In genomic region chr19:1875265-1875645, GRCh38 we compare ENCODE assay signal across 8 cellular contexts. TPM values are rescaled to one million over a fixed set of nuclear protein-coding genes. Genes with fewer than 3 reads are reported as not detected.
DNase-seq lines count a peak whose midpoint lies in the region; ATAC-seq and TF ChIP-seq lines count a peak whose summit lies in the region.
"Not testable (repeated sequence)": the region's sequence is repeated elsewhere in the genome, so short reads cannot be mapped to it uniquely, and the experiment has no call there.

No MANE protein-coding gene starts in this region.

- not testable (repeated sequence) for H4K12ac ChIP-seq in trophoblast cell (ENCODE audit: low read depth, low read length)

- H3K4me1 ChIP-seq in DND-41 (ENCODE audit: insufficient read depth, low read length) (peaks cover 36% of the 10 kb centered on the region), esophagus muscularis mucosa (peaks cover 40 to 63% (median 58%) of the 10 kb centered on the region in 4 donors), trophoblast cell (ENCODE audit: control insufficient read depth in 1 of 2, insufficient read depth in 2 of 2, low read length in 2 of 2) (peaks cover 10 to 11% of the 10 kb centered on the region in 2 experiments)

- peak overlapping the region; percentile 74 for H3K27ac ChIP-seq in DND-41 (ENCODE audit: low read length)
- peak overlapping the region; percentile 85 to 99 (median 94) for H3K27ac ChIP-seq in esophagus muscularis mucosa (replicated peaks in 1 of 4)
- peak overlapping the region; percentile 42 for H3K27ac ChIP-seq in trophoblast cell (ENCODE audit: low read depth, low read length)

- H4K8ac ChIP-seq in trophoblast cell (ENCODE audit: low read depth, low read length): not testable (repeated sequence)

- not testable (repeated sequence) for H3K9me3 ChIP-seq in DND-41 (ENCODE audit: insufficient read depth, low read length, severe bottlenecking); esophagus muscularis mucosa; trophoblast cell (ENCODE audit: insufficient read depth, low read depth, low read length)

- H3K23ac ChIP-seq in trophoblast cell (ENCODE audit: low read length): not testable (repeated sequence)

- TF ChIP-seq EP300 in esophagus muscularis mucosa (IDR thresholded peaks at IDR 0.05): not testable (repeated sequence)

- WGBS in esophagus muscularis mucosa: 2% methylated on average over 11 of the region's 11 CpGs
- 0 to 1% methylated on average over 11 of the region's 11 CpGs for WGBS in lower leg skin, 2 donors
- WGBS in trophoblast cell (ENCODE audit: extremely low coverage, insufficient coverage, insufficient read length): no CpG with 5 or more reads among the region's 11 CpGs

- H3K18ac ChIP-seq in trophoblast cell (ENCODE audit: low read length): not testable (repeated sequence)

- H3K27me3 ChIP-seq in DND-41 (ENCODE audit: insufficient read depth, low read length, poor library complexity); esophagus muscularis mucosa; trophoblast cell (ENCODE audit: insufficient read depth, low read length): not testable (repeated sequence)

- not testable (repeated sequence) for H2BK5ac ChIP-seq in trophoblast cell (ENCODE audit: low read depth, low read length, poor library complexity)

- H3K14ac ChIP-seq in trophoblast cell (ENCODE audit: low read length): not testable (repeated sequence)

- peak overlapping the region; percentile 91 to 98 (median 97) for H3K4me3 Mint-ChIP-seq in IgD-negative memory B cell
- H3K4me3 Mint-ChIP-seq in T-helper 2 cell treated with Interferon-gamma antibody and Interleukin-4, amounts not matched to agents 5 μg/mL and 100 μg/mL, for 36 hours: peak overlapping the region; percentile 91
- peak overlapping the region; percentile 98 for H3K4me3 Mint-ChIP-seq in type B pancreatic cell

- TF ChIP-seq POLR2A in esophagus muscularis mucosa (IDR thresholded peaks at IDR 0.05; ENCODE audit: low read depth); lower leg skin (IDR thresholded peaks at IDR 0.05): not testable (repeated sequence)

- peak overlapping the region; percentile 83 for H3K4me2 ChIP-seq in DND-41 (ENCODE audit: insufficient read depth, low read length)
- peak overlapping the region; percentile 70 for H3K4me2 ChIP-seq in trophoblast cell (ENCODE audit: low read length)

- H2AK5ac ChIP-seq in trophoblast cell (ENCODE audit: low read length): not testable (repeated sequence)

- not testable (repeated sequence) for H3K27me3 Mint-ChIP-seq in IgD-negative memory B cell; T-helper 2 cell treated with Interferon-gamma antibody and Interleukin-4, amounts not matched to agents 5 μg/mL and 100 μg/mL, for 36 hours (ENCODE audit: low read depth); type B pancreatic cell

- H3K4me3 ChIP-seq in DND-41 (ENCODE audit: low read depth in 1 of 2, low read length in 2 of 2) (peak overlapping the region; percentile 99 to 100), astrocyte of the cerebellum (ENCODE audit: low read depth, low read length) (peak overlapping the region; percentile 96), esophagus muscularis mucosa (peak overlapping the region; percentile 73 to 98 (median 86)), lower leg skin (ENCODE audit: low read depth, poor library complexity, severe bottlenecking) (peak overlapping the region; percentile 80), trophoblast cell (ENCODE audit: low read depth, low read length) (peak overlapping the region; percentile 95)

- H4K20me1 ChIP-seq in DND-41 (ENCODE audit: insufficient read depth, low read length): peaks cover 38% of the 10 kb centered on the region

- not testable (repeated sequence) for H4K91ac ChIP-seq in trophoblast cell (ENCODE audit: low read depth, low read length)

- peak; percentile 13; the same call in 2 of the 3 replicates for ATAC-seq in DND-41 (ENCODE audit: insufficient read depth, low read depth)

- not testable (repeated sequence) for H2BK12ac ChIP-seq in trophoblast cell (ENCODE audit: low read length)

- not testable (repeated sequence) for H2BK120ac ChIP-seq in trophoblast cell (ENCODE audit: insufficient read depth, low read length, poor library complexity)

- H3K27ac Mint-ChIP-seq in IgD-negative memory B cell: peak overlapping the region; percentile 75 to 96 (median 92)
- H3K27ac Mint-ChIP-seq in T-helper 2 cell treated with Interferon-gamma antibody and Interleukin-4, amounts not matched to agents 5 μg/mL and 100 μg/mL, for 36 hours: peak overlapping the region; percentile 91
- H3K27ac Mint-ChIP-seq in type B pancreatic cell: peak overlapping the region; percentile 89

- peaks cover 15 to 19% (median 16%) of the 10 kb centered on the region in 3 donors for H3K4me1 Mint-ChIP-seq in IgD-negative memory B cell
- H3K4me1 Mint-ChIP-seq in T-helper 2 cell treated with Interferon-gamma antibody and Interleukin-4, amounts not matched to agents 5 μg/mL and 100 μg/mL, for 36 hours (ENCODE audit: low read depth): peaks cover 12% of the 10 kb centered on the region
- H3K4me1 Mint-ChIP-seq in type B pancreatic cell (ENCODE audit: unreplicated experiment): peaks cover 16% of the 10 kb centered on the region

- peaks cover 59% of the 10 kb centered on the region for H3K79me2 ChIP-seq in DND-41 (ENCODE audit: insufficient read depth, low read length)
- peaks cover 14% of the 10 kb centered on the region for H3K79me2 ChIP-seq in trophoblast cell (ENCODE audit: control insufficient read depth, insufficient read depth, low read length, poor library complexity)

- not testable (repeated sequence) for TF ChIP-seq CTCF in DND-41 (IDR thresholded peaks at IDR 0.05; ENCODE audit: borderline replicate concordance, extremely low read depth, low read length, poor library complexity, severe bottlenecking); astrocyte of the cerebellum (IDR thresholded peaks at IDR 0.05; ENCODE audit: low read depth, low read length, missing control alignments); esophagus muscularis mucosa (IDR thresholded peaks at IDR 0.05); lower leg skin (IDR thresholded peaks at IDR 0.05); type B pancreatic cell (conservative IDR thresholded peaks at IDR 0.05)

- H3K36me3 Mint-ChIP-seq in IgD-negative memory B cell, type B pancreatic cell: not testable (repeated sequence)
- peaks cover 18% of the 10 kb centered on the region for H3K36me3 Mint-ChIP-seq in T-helper 2 cell treated with Interferon-gamma antibody and Interleukin-4, amounts not matched to agents 5 μg/mL and 100 μg/mL, for 36 hours (ENCODE audit: low read depth)

- in situ Hi-C loops in astrocyte of the cerebellum (cut with HindIII; ENCODE audit: low sequenced_read_pairs): loop anchor here (10.0 kb wide), 1 partner anchor 120 kb away; no protein-coding TSS in a partner anchor

- H2AFZ ChIP-seq in DND-41 (ENCODE audit: low read depth, low read length): peak overlapping the region; percentile 91
- not testable (repeated sequence) for H2AFZ ChIP-seq in trophoblast cell (ENCODE audit: insufficient read depth, low read length, poor library complexity)

- H3K36me3 ChIP-seq in DND-41 (ENCODE audit: insufficient read depth, low read length): peaks cover 32% of the 10 kb centered on the region
- peaks cover 3 to 33% (median 19%) of the 10 kb centered on the region in 4 donors for H3K36me3 ChIP-seq in esophagus muscularis mucosa
- H3K36me3 ChIP-seq in trophoblast cell (ENCODE audit: control insufficient read depth in 1 of 2, insufficient read depth in 2 of 2, low read length in 2 of 2): peaks cover 17 to 29% of the 10 kb centered on the region in 2 experiments

- intact Hi-C loops in esophagus muscularis mucosa (cut with DNase I); lower leg skin (cut with DNase I; ENCODE audit: low total_unique reads): not testable (repeated sequence)

- DNase-seq in DND-41; T-helper 2 cell treated with Interferon-gamma antibody and Interleukin-4, amounts not matched to agents 5 μg/mL and 100 μg/mL, for 36 hours (ENCODE audit: low spot score); astrocyte of the cerebellum (ENCODE audit: low read depth); esophagus muscularis mucosa (ENCODE audit: extremely low spot score); lower leg skin (ENCODE audit: low spot score in 2 of 2); trophoblast cell; type B pancreatic cell (ENCODE audit: extremely low spot score, unreplicated experiment): not testable (repeated sequence)

- H3K79me1 ChIP-seq in trophoblast cell (ENCODE audit: low read length): not testable (repeated sequence)

- H3K4ac ChIP-seq in trophoblast cell (ENCODE audit: low read depth, low read length): peak overlapping the region; percentile 69

- peak overlapping the region; percentile 98 for H3K9ac ChIP-seq in DND-41 (ENCODE audit: low read depth, low read length)
- H3K9ac ChIP-seq in trophoblast cell (ENCODE audit: low read length): peak overlapping the region; percentile 94

- H3K9me3 Mint-ChIP-seq in IgD-negative memory B cell; T-helper 2 cell treated with Interferon-gamma antibody and Interleukin-4, amounts not matched to agents 5 μg/mL and 100 μg/mL, for 36 hours; type B pancreatic cell: not testable (repeated sequence)

RNA-seq across cellular contexts. Expression of gene ABHD17A, which starts 10.0 kb away (rescaled TPM):
- 107 TPM for polyA plus RNA-seq in IgD-negative memory B cell
- total RNA-seq in esophagus muscularis mucosa (100 to 1,000 TPM in 2 of 4 donors, 10 to 100 TPM in 2; 89.7 to 125 (median 102) TPM), lower leg skin (100 to 1,000 TPM; 154 to 201 (median 186) TPM), type B pancreatic cell (ENCODE audit: low replicate concordance) (60.4 and 62.0 TPM in 2 replicates)
- polyA plus RNA-seq in trophoblast cell (2013): 55.3 and 58.0 TPM in 2 replicates

RNA-seq across cellular contexts. Expression of gene KLF16, which starts 11.9 kb away (rescaled TPM):
- 1.8 TPM for polyA plus RNA-seq in IgD-negative memory B cell
- 10 to 100 TPM in 1 of 4 donors, 1 to 10 TPM in 3; 2.5 to 10.8 (median 8.5) TPM for total RNA-seq in esophagus muscularis mucosa
- total RNA-seq in lower leg skin: 10 to 100 TPM in 3 of 4 donors, 1 to 10 TPM in 1; 9.0 to 16.2 (median 13.5) TPM
- 18.5 and 21.1 TPM in 2 replicates for polyA plus RNA-seq in trophoblast cell (2013)
- total RNA-seq in type B pancreatic cell (ENCODE audit: low replicate concordance): 17.9 and 18.1 TPM in 2 replicates

RNA-seq across cellular contexts. Expression of gene REXO1, which starts 27.0 kb away (rescaled TPM):
- polyA plus RNA-seq in IgD-negative memory B cell: 13.7 TPM
- total RNA-seq in esophagus muscularis mucosa: 10 to 100 TPM; 16.2 to 36.0 (median 26.1) TPM
- 10 to 100 TPM; 32.9 to 51.1 (median 41.2) TPM for total RNA-seq in lower leg skin
- 24.5 and 26.8 TPM in 2 replicates for polyA plus RNA-seq in trophoblast cell (2013)
- 36.4 and 37.9 TPM in 2 replicates for total RNA-seq in type B pancreatic cell (ENCODE audit: low replicate concordance)

RNA-seq across cellular contexts. Expression of gene ADAT3, which starts 29.9 kb away (rescaled TPM):
- 7.4 TPM for polyA plus RNA-seq in IgD-negative memory B cell
- total RNA-seq in esophagus muscularis mucosa (1 to 10 TPM; 3.8 to 5.6 (median 4.4) TPM), lower leg skin (10 to 100 TPM; 20.1 to 27.3 (median 25.7) TPM), type B pancreatic cell (ENCODE audit: low replicate concordance) (12.1 and 13.9 TPM in 2 replicates)
- polyA plus RNA-seq in trophoblast cell (2013): 10.9 and 12.1 TPM in 2 replicates

RNA-seq across cellular contexts. Expression of gene SCAMP4, which starts 29.9 kb away (rescaled TPM):
- polyA plus RNA-seq in IgD-negative memory B cell: 43.1 TPM
- total RNA-seq in esophagus muscularis mucosa (10 to 100 TPM; 26.6 to 76.5 (median 59.3) TPM), lower leg skin (100 to 1,000 TPM; 108 to 119 (median 113) TPM), type B pancreatic cell (ENCODE audit: low replicate concordance) (76.9 and 90.6 TPM in 2 replicates)
- 70.2 and 70.3 TPM in 2 replicates for polyA plus RNA-seq in trophoblast cell (2013)

Comparison
In these comparisons a context has a peak if more than half of its experiments do, and no peak if none do; other contexts are left out.
1. H3K27ac ChIP-seq: peak in every context shown above with its lines; median percentile 94 in esophagus muscularis mucosa; 74 in DND-41; 42 in trophoblast cell.